Comparison of ENCODE assay signal across 1 cellular context in the genomic region with DNA sequence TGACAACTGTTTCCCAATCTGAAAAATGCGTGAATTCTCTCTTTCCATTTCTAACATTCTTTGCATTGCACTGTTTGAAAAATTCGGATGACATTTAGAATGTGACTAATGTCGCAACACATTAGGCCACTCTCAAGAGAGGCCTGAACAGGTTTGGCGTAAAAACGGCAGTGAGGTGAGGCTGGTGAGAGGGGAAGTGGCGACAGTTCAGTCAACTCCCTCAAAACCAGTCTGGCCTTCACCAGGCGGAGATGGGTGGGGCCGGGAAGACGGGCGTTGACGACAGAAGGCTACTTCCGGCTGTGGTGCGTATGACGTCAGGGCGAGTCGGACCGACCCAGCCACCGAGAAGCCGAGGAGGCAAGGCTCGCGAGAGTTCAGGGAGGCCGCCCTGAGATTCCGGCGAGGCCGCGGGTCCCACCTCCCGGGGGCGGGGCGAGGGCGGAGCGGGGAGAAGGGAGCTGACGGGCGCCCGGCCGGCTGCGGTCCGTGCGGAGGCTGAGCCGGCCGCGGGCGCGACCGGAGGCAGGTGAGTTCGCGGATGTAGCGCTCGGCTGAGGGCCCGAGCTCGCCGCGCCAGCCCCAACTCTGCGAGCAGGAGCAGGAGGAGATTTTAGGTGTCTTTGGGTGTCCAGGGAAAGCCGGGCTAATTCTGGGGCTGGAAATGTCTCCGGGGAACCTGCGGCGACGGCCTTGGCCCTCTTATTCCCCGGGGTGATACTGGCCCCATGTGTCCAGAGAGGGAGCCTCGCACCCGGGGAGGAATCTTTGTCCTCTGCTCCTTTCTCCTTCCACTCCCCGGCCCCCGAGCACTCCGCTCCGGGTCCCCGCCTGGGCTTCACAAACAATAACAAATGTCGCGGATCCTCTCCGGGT.
A peak's percentile ranks its signal among the peaks of the same experiment; 100 is the strongest.
TF ChIP-seq lines count a peak whose summit lies in the region.

A gene (plus strand): TSS at position 483 of the 876 bp plus-strand sequence. CDS start 53,435 bp downstream, outside the sequence.

TF ChIP-seq in HEK293, 187 proteins besides CTCF, POLR2A, EP300 and RAD21 (continued from another document and continues in another):
- TF ChIP-seq, protein P1, sequence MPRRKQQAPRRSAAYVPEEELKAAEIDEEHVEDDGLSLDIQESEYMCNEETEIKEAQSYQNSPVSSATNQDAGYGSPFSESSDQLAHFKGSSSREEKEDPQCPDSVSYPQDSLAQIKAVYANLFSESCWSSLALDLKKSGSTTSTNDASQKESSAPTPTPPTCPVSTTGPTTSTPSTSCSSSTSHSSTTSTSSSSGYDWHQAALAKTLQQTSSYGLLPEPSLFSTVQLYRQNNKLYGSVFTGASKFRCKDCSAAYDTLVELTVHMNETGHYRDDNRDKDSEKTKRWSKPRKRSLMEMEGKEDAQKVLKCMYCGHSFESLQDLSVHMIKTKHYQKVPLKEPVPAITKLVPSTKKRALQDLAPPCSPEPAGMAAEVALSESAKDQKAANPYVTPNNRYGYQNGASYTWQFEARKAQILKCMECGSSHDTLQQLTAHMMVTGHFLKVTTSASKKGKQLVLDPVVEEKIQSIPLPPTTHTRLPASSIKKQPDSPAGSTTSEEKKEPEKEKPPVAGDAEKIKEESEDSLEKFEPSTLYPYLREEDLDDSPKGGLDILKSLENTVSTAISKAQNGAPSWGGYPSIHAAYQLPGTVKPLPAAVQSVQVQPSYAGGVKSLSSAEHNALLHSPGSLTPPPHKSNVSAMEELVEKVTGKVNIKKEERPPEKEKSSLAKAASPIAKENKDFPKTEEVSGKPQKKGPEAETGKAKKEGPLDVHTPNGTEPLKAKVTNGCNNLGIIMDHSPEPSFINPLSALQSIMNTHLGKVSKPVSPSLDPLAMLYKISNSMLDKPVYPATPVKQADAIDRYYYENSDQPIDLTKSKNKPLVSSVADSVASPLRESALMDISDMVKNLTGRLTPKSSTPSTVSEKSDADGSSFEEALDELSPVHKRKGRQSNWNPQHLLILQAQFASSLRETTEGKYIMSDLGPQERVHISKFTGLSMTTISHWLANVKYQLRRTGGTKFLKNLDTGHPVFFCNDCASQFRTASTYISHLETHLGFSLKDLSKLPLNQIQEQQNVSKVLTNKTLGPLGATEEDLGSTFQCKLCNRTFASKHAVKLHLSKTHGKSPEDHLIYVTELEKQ (tag by site-specific recombination; IDR thresholded peaks at IDR 0.05; ENCODE audit: borderline replicate concordance) = no peak
- TF ChIP-seq, protein P2, sequence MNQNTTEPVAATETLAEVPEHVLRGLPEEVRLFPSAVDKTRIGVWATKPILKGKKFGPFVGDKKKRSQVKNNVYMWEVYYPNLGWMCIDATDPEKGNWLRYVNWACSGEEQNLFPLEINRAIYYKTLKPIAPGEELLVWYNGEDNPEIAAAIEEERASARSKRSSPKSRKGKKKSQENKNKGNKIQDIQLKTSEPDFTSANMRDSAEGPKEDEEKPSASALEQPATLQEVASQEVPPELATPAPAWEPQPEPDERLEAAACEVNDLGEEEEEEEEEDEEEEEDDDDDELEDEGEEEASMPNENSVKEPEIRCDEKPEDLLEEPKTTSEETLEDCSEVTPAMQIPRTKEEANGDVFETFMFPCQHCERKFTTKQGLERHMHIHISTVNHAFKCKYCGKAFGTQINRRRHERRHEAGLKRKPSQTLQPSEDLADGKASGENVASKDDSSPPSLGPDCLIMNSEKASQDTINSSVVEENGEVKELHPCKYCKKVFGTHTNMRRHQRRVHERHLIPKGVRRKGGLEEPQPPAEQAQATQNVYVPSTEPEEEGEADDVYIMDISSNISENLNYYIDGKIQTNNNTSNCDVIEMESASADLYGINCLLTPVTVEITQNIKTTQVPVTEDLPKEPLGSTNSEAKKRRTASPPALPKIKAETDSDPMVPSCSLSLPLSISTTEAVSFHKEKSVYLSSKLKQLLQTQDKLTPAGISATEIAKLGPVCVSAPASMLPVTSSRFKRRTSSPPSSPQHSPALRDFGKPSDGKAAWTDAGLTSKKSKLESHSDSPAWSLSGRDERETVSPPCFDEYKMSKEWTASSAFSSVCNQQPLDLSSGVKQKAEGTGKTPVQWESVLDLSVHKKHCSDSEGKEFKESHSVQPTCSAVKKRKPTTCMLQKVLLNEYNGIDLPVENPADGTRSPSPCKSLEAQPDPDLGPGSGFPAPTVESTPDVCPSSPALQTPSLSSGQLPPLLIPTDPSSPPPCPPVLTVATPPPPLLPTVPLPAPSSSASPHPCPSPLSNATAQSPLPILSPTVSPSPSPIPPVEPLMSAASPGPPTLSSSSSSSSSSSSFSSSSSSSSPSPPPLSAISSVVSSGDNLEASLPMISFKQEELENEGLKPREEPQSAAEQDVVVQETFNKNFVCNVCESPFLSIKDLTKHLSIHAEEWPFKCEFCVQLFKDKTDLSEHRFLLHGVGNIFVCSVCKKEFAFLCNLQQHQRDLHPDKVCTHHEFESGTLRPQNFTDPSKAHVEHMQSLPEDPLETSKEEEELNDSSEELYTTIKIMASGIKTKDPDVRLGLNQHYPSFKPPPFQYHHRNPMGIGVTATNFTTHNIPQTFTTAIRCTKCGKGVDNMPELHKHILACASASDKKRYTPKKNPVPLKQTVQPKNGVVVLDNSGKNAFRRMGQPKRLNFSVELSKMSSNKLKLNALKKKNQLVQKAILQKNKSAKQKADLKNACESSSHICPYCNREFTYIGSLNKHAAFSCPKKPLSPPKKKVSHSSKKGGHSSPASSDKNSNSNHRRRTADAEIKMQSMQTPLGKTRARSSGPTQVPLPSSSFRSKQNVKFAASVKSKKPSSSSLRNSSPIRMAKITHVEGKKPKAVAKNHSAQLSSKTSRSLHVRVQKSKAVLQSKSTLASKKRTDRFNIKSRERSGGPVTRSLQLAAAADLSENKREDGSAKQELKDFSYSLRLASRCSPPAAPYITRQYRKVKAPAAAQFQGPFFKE (tag by site-specific recombination; IDR thresholded peaks at IDR 0.05; ENCODE audit: borderline replicate concordance) = no peak
- TF ChIP-seq ZNF404 (tag by site-specific recombination; IDR thresholded peaks at IDR 0.05) (no peak), ZNF624 (tag by site-specific recombination; IDR thresholded peaks at IDR 0.05) (no peak), ZNF600 (tag by site-specific recombination; IDR thresholded peaks at IDR 0.05) (no peak; the same call in 1 of the 2 replicates), KLF10 (tag by site-specific recombination; IDR thresholded peaks at IDR 0.05) (peak; percentile 94), ZFHX2 (tag by site-specific recombination; conservative IDR thresholded peaks at IDR 0.05) (no peak; the same call in 1 of the 2 replicates), ZNF514 (tag by site-specific recombination; IDR thresholded peaks at IDR 0.05) (no peak), ZSCAN30 (tag by site-specific recombination; IDR thresholded peaks at IDR 0.05) (peak; percentile 69; the same call in 1 of the 2 replicates), ZNF112 (tag by site-specific recombination; IDR thresholded peaks at IDR 0.05) (no peak), ZNF585B (tag by site-specific recombination; IDR thresholded peaks at IDR 0.05) (no peak), PRDM1 (tag by site-specific recombination; IDR thresholded peaks at IDR 0.05) (no peak), ZNF610 (tag by site-specific recombination; IDR thresholded peaks at IDR 0.05; ENCODE audit: borderline replicate concordance) (peak; percentile 64; the same call in 1 of the 2 replicates), EGR2 (tag by site-specific recombination; IDR thresholded peaks at IDR 0.05; ENCODE audit: low read depth) (0 out of 2 replicates have a peak, but pooled peaks have one; percentile 35), GLI2 (tag by site-specific recombination; IDR thresholded peaks at IDR 0.05; ENCODE audit: borderline replicate concordance, low read depth) (no peak), ZNF747 (tag by site-specific recombination; IDR thresholded peaks at IDR 0.05) (no peak), ZNF2 (tag by site-specific recombination; IDR thresholded peaks at IDR 0.05) (no peak), ZNF221 (tag by site-specific recombination; IDR thresholded peaks at IDR 0.05; ENCODE audit: borderline replicate concordance) (no peak), ZNF248 (tag by site-specific recombination; IDR thresholded peaks at IDR 0.05) (no peak), ZNF324 (tag by site-specific recombination; IDR thresholded peaks at IDR 0.05) (peak; percentile 74; the same call in 1 of the 2 replicates), ZNF394 (tag by site-specific recombination; IDR thresholded peaks at IDR 0.05; ENCODE audit: borderline replicate concordance) (no peak; the same call in 1 of the 2 replicates), ZNF768 (tag by site-specific recombination; IDR thresholded peaks at IDR 0.05) (peak; percentile 19; the same call in 1 of the 2 replicates), KLF9 (tag by site-specific recombination; IDR thresholded peaks at IDR 0.05; ENCODE audit: low read depth) (peak; percentile 85), KLF1 (tag by site-specific recombination; IDR thresholded peaks at IDR 0.05) (peak; percentile 90), ZNF23 (tag by site-specific recombination; IDR thresholded peaks at IDR 0.05; ENCODE audit: borderline replicate concordance) (no peak), ZNF660 (tag by site-specific recombination; IDR thresholded peaks at IDR 0.05) (0 out of 2 replicates have a peak, but pooled peaks have one; percentile 86), ZNF132 (tag by site-specific recombination; IDR thresholded peaks at IDR 0.05; ENCODE audit: borderline replicate concordance) (no peak), ZNF184 (tag by site-specific recombination; IDR thresholded peaks at IDR 0.05) (no peak), ZNF266 (tag by site-specific recombination; IDR thresholded peaks at IDR 0.05; ENCODE audit: low read depth) (no peak)
- TF ChIP-seq, protein P3, sequence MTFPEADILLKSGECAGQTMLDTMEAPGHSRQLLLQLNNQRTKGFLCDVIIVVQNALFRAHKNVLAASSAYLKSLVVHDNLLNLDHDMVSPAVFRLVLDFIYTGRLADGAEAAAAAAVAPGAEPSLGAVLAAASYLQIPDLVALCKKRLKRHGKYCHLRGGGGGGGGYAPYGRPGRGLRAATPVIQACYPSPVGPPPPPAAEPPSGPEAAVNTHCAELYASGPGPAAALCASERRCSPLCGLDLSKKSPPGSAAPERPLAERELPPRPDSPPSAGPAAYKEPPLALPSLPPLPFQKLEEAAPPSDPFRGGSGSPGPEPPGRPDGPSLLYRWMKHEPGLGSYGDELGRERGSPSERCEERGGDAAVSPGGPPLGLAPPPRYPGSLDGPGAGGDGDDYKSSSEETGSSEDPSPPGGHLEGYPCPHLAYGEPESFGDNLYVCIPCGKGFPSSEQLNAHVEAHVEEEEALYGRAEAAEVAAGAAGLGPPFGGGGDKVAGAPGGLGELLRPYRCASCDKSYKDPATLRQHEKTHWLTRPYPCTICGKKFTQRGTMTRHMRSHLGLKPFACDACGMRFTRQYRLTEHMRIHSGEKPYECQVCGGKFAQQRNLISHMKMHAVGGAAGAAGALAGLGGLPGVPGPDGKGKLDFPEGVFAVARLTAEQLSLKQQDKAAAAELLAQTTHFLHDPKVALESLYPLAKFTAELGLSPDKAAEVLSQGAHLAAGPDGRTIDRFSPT (tag by site-specific recombination; IDR thresholded peaks at IDR 0.05) = no peak
- TF ChIP-seq, protein P4, sequence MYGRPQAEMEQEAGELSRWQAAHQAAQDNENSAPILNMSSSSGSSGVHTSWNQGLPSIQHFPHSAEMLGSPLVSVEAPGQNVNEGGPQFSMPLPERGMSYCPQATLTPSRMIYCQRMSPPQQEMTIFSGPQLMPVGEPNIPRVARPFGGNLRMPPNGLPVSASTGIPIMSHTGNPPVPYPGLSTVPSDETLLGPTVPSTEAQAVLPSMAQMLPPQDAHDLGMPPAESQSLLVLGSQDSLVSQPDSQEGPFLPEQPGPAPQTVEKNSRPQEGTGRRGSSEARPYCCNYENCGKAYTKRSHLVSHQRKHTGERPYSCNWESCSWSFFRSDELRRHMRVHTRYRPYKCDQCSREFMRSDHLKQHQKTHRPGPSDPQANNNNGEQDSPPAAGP (tag by site-specific recombination; IDR thresholded peaks at IDR 0.05) = peak; percentile 54; the same call in 1 of the 2 replicates
- TF ChIP-seq, protein P5, sequence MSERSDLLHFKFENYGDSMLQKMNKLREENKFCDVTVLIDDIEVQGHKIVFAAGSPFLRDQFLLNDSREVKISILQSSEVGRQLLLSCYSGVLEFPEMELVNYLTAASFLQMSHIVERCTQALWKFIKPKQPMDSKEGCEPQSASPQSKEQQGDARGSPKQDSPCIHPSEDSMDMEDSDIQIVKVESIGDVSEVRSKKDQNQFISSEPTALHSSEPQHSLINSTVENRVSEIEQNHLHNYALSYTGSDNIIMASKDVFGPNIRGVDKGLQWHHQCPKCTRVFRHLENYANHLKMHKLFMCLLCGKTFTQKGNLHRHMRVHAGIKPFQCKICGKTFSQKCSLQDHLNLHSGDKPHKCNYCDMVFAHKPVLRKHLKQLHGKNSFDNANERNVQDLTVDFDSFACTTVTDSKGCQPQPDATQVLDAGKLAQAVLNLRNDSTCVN (tag by site-specific recombination; optimal IDR thresholded peaks at IDR 0.05) = peak; percentile 70
- TF ChIP-seq, protein P6, sequence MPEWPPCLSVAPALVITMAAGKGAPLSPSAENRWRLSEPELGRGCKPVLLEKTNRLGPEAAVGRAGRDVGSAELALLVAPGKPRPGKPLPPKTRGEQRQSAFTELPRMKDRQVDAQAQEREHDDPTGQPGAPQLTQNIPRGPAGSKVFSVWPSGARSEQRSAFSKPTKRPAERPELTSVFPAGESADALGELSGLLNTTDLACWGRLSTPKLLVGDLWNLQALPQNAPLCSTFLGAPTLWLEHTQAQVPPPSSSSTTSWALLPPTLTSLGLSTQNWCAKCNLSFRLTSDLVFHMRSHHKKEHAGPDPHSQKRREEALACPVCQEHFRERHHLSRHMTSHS (tag by site-specific recombination; IDR thresholded peaks at IDR 0.05) = no peak
- TF ChIP-seq, protein P7, sequence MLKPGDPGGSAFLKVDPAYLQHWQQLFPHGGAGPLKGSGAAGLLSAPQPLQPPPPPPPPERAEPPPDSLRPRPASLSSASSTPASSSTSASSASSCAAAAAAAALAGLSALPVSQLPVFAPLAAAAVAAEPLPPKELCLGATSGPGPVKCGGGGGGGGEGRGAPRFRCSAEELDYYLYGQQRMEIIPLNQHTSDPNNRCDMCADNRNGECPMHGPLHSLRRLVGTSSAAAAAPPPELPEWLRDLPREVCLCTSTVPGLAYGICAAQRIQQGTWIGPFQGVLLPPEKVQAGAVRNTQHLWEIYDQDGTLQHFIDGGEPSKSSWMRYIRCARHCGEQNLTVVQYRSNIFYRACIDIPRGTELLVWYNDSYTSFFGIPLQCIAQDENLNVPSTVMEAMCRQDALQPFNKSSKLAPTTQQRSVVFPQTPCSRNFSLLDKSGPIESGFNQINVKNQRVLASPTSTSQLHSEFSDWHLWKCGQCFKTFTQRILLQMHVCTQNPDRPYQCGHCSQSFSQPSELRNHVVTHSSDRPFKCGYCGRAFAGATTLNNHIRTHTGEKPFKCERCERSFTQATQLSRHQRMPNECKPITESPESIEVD (tag by site-specific recombination; IDR thresholded peaks at IDR 0.05) = no peak
- TF ChIP-seq, protein P8, sequence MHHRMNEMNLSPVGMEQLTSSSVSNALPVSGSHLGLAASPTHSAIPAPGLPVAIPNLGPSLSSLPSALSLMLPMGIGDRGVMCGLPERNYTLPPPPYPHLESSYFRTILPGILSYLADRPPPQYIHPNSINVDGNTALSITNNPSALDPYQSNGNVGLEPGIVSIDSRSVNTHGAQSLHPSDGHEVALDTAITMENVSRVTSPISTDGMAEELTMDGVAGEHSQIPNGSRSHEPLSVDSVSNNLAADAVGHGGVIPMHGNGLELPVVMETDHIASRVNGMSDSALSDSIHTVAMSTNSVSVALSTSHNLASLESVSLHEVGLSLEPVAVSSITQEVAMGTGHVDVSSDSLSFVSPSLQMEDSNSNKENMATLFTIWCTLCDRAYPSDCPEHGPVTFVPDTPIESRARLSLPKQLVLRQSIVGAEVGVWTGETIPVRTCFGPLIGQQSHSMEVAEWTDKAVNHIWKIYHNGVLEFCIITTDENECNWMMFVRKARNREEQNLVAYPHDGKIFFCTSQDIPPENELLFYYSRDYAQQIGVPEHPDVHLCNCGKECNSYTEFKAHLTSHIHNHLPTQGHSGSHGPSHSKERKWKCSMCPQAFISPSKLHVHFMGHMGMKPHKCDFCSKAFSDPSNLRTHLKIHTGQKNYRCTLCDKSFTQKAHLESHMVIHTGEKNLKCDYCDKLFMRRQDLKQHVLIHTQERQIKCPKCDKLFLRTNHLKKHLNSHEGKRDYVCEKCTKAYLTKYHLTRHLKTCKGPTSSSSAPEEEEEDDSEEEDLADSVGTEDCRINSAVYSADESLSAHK (tag by site-specific recombination; IDR thresholded peaks at IDR 0.05) = no peak
